ENCODE assay signal across 1 cellular context in genomic region chr15:86743283-86743903, GRCh38.
TF ChIP-seq lines count a peak whose summit lies in the region.

No MANE protein-coding gene starts in this region.

TF ChIP-seq in HCT116, 20 proteins besides CTCF, POLR2A, EP300 and RAD21 (continued from another document):
- TF ChIP-seq CBX3 (IDR thresholded peaks at IDR 0.05; ENCODE audit: low read depth) (no peak), ZNF274 (IDR thresholded peaks at IDR 0.05; ENCODE audit: low read depth, low read length) (no peak), POLR2AphosphoS5 (IDR thresholded peaks at IDR 0.05; ENCODE audit: low read depth, low read length) (no peak), SIN3A (IDR thresholded peaks at IDR 0.05; ENCODE audit: low read depth) (no peak)
